Comparison of ENCODE assay signal across 10 cellular contexts in the genomic region with DNA sequence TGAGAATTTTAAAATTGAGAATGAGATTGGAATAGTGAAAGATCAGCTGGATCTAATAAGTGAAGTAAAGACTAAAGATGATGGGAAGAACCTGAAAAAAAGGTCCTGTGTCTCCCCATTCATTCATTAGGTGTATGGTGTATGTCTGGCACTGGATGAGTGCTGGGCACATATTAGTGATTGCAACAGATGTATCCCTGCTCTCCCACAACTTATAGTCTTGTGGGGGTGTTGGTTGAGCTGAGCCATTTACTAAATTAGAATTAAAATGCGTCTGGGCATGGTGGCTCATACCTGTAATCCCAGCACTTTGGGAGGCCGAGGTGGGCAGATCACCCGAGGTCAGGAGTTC. TPM values are rescaled to one million over a fixed set of nuclear protein-coding genes. Genes with fewer than 3 reads are reported as not detected.
A peak's percentile ranks its signal among the peaks of the same experiment; 100 is the strongest.
DNase-seq lines count a peak whose midpoint lies in the region; ATAC-seq and TF ChIP-seq lines count a peak whose summit lies in the region.
"Had no signal": no experiment of that assay in that cellular context is flagged by ENCODE, and none has a peak within 500 bp of the region (broad histone marks: within the 10 kb centered on the region; RNA-seq: fewer than 3 reads in every experiment).

No MANE protein-coding gene starts in this region.

- TF ChIP-seq POLR2A in gastroesophageal sphincter (IDR thresholded peaks at IDR 0.05) = no peak

- no peak for TF ChIP-seq EP300 in gastroesophageal sphincter (IDR thresholded peaks at IDR 0.05)

- H3K27ac ChIP-seq in gastroesophageal sphincter (peak overlapping the region in 3 of 4 donors; percentile 70 to 80 (median 71)), urinary bladder (ENCODE audit: low read depth) (peak overlapping the region; percentile 50)

- H3K36me3 ChIP-seq in gastroesophageal sphincter = no peaks in the 10 kb centered on the region
- H3K36me3 ChIP-seq in urinary bladder (ENCODE audit: insufficient read depth) = no peaks in the 10 kb centered on the region

- TF ChIP-seq CTCF in WI38 (IDR thresholded peaks at IDR 0.05; ENCODE audit: low read depth, low read length) = no peak
- no peak for TF ChIP-seq CTCF in gastroesophageal sphincter (IDR thresholded peaks at IDR 0.05)
- TF ChIP-seq CTCF in nephron progenitor cell (IDR thresholded peaks at IDR 0.05) = no peak

- peaks cover 6% of the 10 kb centered on the region for H3K4me1 Mint-ChIP-seq in nephron progenitor cell
- peaks cover 17% of the 10 kb centered on the region for H3K4me1 Mint-ChIP-seq in stimulated activated memory B cell treated with anti-CD40 and anti-IgM and Interleukin-4, amounts not matched to agents 10 μg/mL and 1 μg/mL and 100 μg/mL, for 72 hours

- no peaks in the 10 kb centered on the region for H3K27me3 Mint-ChIP-seq in nephron progenitor cell (ENCODE audit: low read depth, poor library complexity)
- H3K27me3 Mint-ChIP-seq in stimulated activated memory B cell treated with anti-CD40 and anti-IgM and Interleukin-4, amounts not matched to agents 10 μg/mL and 1 μg/mL and 100 μg/mL, for 72 hours = no peaks in the 10 kb centered on the region
- H3K27me3 Mint-ChIP-seq: activated CD4-positive, alpha-beta T cell treated with anti-CD3 and anti-CD28 coated beads for 36 hours had no signal

- no peak overlapping the region for H3K4me3 Mint-ChIP-seq in nephron progenitor cell
- H3K4me3 Mint-ChIP-seq in stimulated activated memory B cell treated with anti-CD40 and anti-IgM and Interleukin-4, amounts not matched to agents 10 μg/mL and 1 μg/mL and 100 μg/mL, for 72 hours = no peak overlapping the region
- H3K4me3 Mint-ChIP-seq: activated CD4-positive, alpha-beta T cell treated with anti-CD3 and anti-CD28 coated beads for 36 hours had no signal

- H3K36me3 Mint-ChIP-seq in nephron progenitor cell (ENCODE audit: low read depth) = peaks cover 12% of the 10 kb centered on the region
- H3K36me3 Mint-ChIP-seq in stimulated activated memory B cell treated with anti-CD40 and anti-IgM and Interleukin-4, amounts not matched to agents 10 μg/mL and 1 μg/mL and 100 μg/mL, for 72 hours = peaks cover 24% of the 10 kb centered on the region

- H3K27ac Mint-ChIP-seq in nephron progenitor cell = peak overlapping the region; percentile 88
- H3K27ac Mint-ChIP-seq in stimulated activated memory B cell treated with anti-CD40 and anti-IgM and Interleukin-4, amounts not matched to agents 10 μg/mL and 1 μg/mL and 100 μg/mL, for 72 hours = no peak overlapping the region

- no peaks in the 10 kb centered on the region for H3K9me3 ChIP-seq in gastroesophageal sphincter

- WGBS in gastroesophageal sphincter (ENCODE audit: low coverage in 1 of 2), 2 donors = 67 to 80% methylated on average over 1 to 3 of the region's 3 CpGs
- 88% methylated on average over 3 of the region's 3 CpGs for WGBS in urinary bladder

- H3K9me3 Mint-ChIP-seq in nephron progenitor cell = no peaks in the 10 kb centered on the region
- no peaks in the 10 kb centered on the region for H3K9me3 Mint-ChIP-seq in stimulated activated memory B cell treated with anti-CD40 and anti-IgM and Interleukin-4, amounts not matched to agents 10 μg/mL and 1 μg/mL and 100 μg/mL, for 72 hours

- H3K4me1 ChIP-seq in gastroesophageal sphincter (peaks cover 0 to 46% (median 14%) of the 10 kb centered on the region in 3 donors), urinary bladder (ENCODE audit: insufficient read depth) (peaks cover 4% of the 10 kb centered on the region)

- peak; percentile 60 for ATAC-seq in gastroesophageal sphincter
- no peak for ATAC-seq in stimulated activated memory B cell treated with anti-CD40 and anti-IgM and Interleukin-4, amounts not matched to agents 10 μg/mL and 1 μg/mL and 100 μg/mL, for 72 hours
- ATAC-seq: activated CD4-positive, alpha-beta T cell treated with anti-CD3 and anti-CD28 coated beads for 36 hours had no signal

- no peak for DNase-seq in nephron progenitor cell
- no peak for DNase-seq in medulla oblongata (ENCODE audit: extremely low spot score)
- DNase-seq in superior temporal gyrus (ENCODE audit: extremely low spot score) = no peak
- DNase-seq: activated CD4-positive, alpha-beta T cell treated with anti-CD3 and anti-CD28 coated beads for 36 hours; activated naive CD4-positive, alpha-beta T cell treated with Interleukin-2 at 50 U/mL for 16 hours; NCI-H187 treated with DMSO at 0.1 percent for 48 hours had no signal

- no peaks in the 10 kb centered on the region for H3K27me3 ChIP-seq in gastroesophageal sphincter

- H3K4me3 ChIP-seq in WI38 (ENCODE audit: low read depth, low read length) (peak overlapping the region; percentile 28), gastroesophageal sphincter (no peak overlapping the region), urinary bladder (ENCODE audit: low read depth, low read length) (no peak overlapping the region)

RNA-seq across cellular contexts. Expression of a gene that starts 31.2 kb away (rescaled TPM):
- total RNA-seq in gastroesophageal sphincter (100 to 1,000 TPM in 3 of 4 donors, 10 to 100 TPM in 1; 74.2 to 195 (median 123) TPM), urinary bladder (34.1 TPM)
- polyA plus RNA-seq in urinary bladder = 58.7 TPM

RNA-seq across cellular contexts. Expression of a gene that starts 53.0 kb away (rescaled TPM):
- total RNA-seq in gastroesophageal sphincter (under 1 TPM; 0.37 to 0.81 (median 0.73) TPM), urinary bladder (0.48 TPM)
- 0.39 TPM for polyA plus RNA-seq in urinary bladder
